Comparison of ENCODE assay signal across 1 cellular context in genomic region chr10:5684318-5684970, GRCh38.
A peak's percentile ranks its signal among the peaks of the same experiment; 100 is the strongest.
TF ChIP-seq lines count a peak whose summit lies in the region.

TASOR2 (plus strand) TSS chr10:5684838; CDS start chr10:5720643, 35,805 bp downstream.

TF ChIP-seq in HepG2, 621 proteins besides CTCF, POLR2A, EP300 and RAD21 (continued from another document and continues in another):
- TF ChIP-seq MTERF4 (CRISPR knock-in tag; IDR thresholded peaks at IDR 0.05) (peak; percentile 90), FOXO4 (CRISPR knock-in tag; conservative IDR thresholded peaks at IDR 0.05) (peak; percentile 97; the same call in 1 of the 2 replicates), ZNF772 (CRISPR knock-in tag; IDR thresholded peaks at IDR 0.05) (peak; percentile 95), ETS1 (CRISPR knock-in tag; IDR thresholded peaks at IDR 0.05) (0 out of 2 replicates have a peak, but pooled peaks have one; percentile 63), ZSCAN9 (CRISPR knock-in tag; IDR thresholded peaks at IDR 0.05; ENCODE audit: borderline replicate concordance) (peak; percentile 97), LRRFIP1 (CRISPR knock-in tag; conservative IDR thresholded peaks at IDR 0.05) (no peak), NCOA1 (CRISPR knock-in tag; IDR thresholded peaks at IDR 0.05) (0 out of 2 replicates have a peak, but pooled peaks have one; percentile 20), SMAD9 (CRISPR knock-in tag; IDR thresholded peaks at IDR 0.05) (no peak; the same call in 1 of the 2 replicates), NCOA5 (CRISPR knock-in tag; IDR thresholded peaks at IDR 0.05) (no peak), CBX2 (IDR thresholded peaks at IDR 0.05; ENCODE audit: low read depth, low read length) (no peak), CBX2 (CRISPR knock-in tag; IDR thresholded peaks at IDR 0.05; ENCODE audit: low read depth) (peak; percentile 87), ZNF441 (CRISPR knock-in tag; IDR thresholded peaks at IDR 0.05; ENCODE audit: borderline replicate concordance) (peak; percentile 92), ZHX1 (CRISPR knock-in tag; IDR thresholded peaks at IDR 0.05; ENCODE audit: low read depth) (peak; percentile 89), ZNF510 (CRISPR knock-in tag; IDR thresholded peaks at IDR 0.05; ENCODE audit: low read depth) (peak; percentile 87), RFXAP (CRISPR knock-in tag; IDR thresholded peaks at IDR 0.05; ENCODE audit: borderline replicate concordance) (peak; percentile 93; the same call in 1 of the 2 replicates), ZNF20 (CRISPR knock-in tag; IDR thresholded peaks at IDR 0.05) (peak; percentile 88; the same call in 1 of the 2 replicates), ZNF225 (CRISPR knock-in tag; IDR thresholded peaks at IDR 0.05) (peak; percentile 91), AKAP8 (CRISPR knock-in tag; IDR thresholded peaks at IDR 0.05) (peak; percentile 73; the same call in 1 of the 2 replicates), GMEB1 (CRISPR knock-in tag; IDR thresholded peaks at IDR 0.05; ENCODE audit: borderline replicate concordance) (peak; percentile 87), ARNT2 (CRISPR knock-in tag; IDR thresholded peaks at IDR 0.05; ENCODE audit: low read depth) (peak; percentile 99), ZNF256 (CRISPR knock-in tag; conservative IDR thresholded peaks at IDR 0.05) (peak; percentile 91), MAFF (IDR thresholded peaks at IDR 0.05; ENCODE audit: low read depth, low read length) (no peak), ATF7-NPFF (CRISPR knock-in tag; IDR thresholded peaks at IDR 0.05; ENCODE audit: low read depth) (peak; percentile 94), BRF2 (CRISPR knock-in tag; IDR thresholded peaks at IDR 0.05) (peak; percentile 93), ZNF317 (CRISPR knock-in tag; IDR thresholded peaks at IDR 0.05) (peak; percentile 90), ATF2 (CRISPR knock-in tag; IDR thresholded peaks at IDR 0.05) (peak; percentile 87), ZNF83 (CRISPR knock-in tag; IDR thresholded peaks at IDR 0.05; ENCODE audit: borderline replicate concordance) (peak; percentile 98), KLF6 (CRISPR knock-in tag; IDR thresholded peaks at IDR 0.05) (peak; percentile 99), CREB3 (CRISPR knock-in tag; IDR thresholded peaks at IDR 0.05) (no peak), SP140L (CRISPR knock-in tag; IDR thresholded peaks at IDR 0.05; ENCODE audit: borderline replicate concordance) (peak; percentile 96; the same call in 1 of the 2 replicates), MXD1 (CRISPR knock-in tag; IDR thresholded peaks at IDR 0.05) (peak; percentile 96), NAIF1 (CRISPR knock-in tag; IDR thresholded peaks at IDR 0.05; ENCODE audit: borderline replicate concordance) (peak; percentile 81; the same call in 1 of the 2 replicates), YEATS2 (CRISPR knock-in tag; IDR thresholded peaks at IDR 0.05; ENCODE audit: borderline replicate concordance) (peak; percentile 95), HOXA5 (CRISPR knock-in tag; IDR thresholded peaks at IDR 0.05) (no peak), CENPT (CRISPR knock-in tag; IDR thresholded peaks at IDR 0.05; ENCODE audit: low read depth) (peak; percentile 81; the same call in 1 of the 2 replicates), ARHGAP35 (CRISPR knock-in tag; IDR thresholded peaks at IDR 0.05; ENCODE audit: borderline replicate concordance) (peak; percentile 89), KLF13 (CRISPR knock-in tag; IDR thresholded peaks at IDR 0.05) (peak; percentile 83; the same call in 1 of the 2 replicates), PHB2 (IDR thresholded peaks at IDR 0.05; ENCODE audit: partially characterized antibody) (no peak), IKZF5 (CRISPR knock-in tag; IDR thresholded peaks at IDR 0.05) (peak; percentile 98), ZNF333 (CRISPR knock-in tag; IDR thresholded peaks at IDR 0.05; ENCODE audit: borderline replicate concordance) (0 out of 2 replicates have a peak, but pooled peaks have one; percentile 62), AGO1 (IDR thresholded peaks at IDR 0.05; ENCODE audit: low read depth, low read length, poor library complexity, severe bottlenecking) (no peak), BATF2 (CRISPR knock-in tag; IDR thresholded peaks at IDR 0.05) (peak; percentile 97), POLR2G (IDR thresholded peaks at IDR 0.05; ENCODE audit: low read depth, low read length) (peak; percentile 73), ZNF704 (CRISPR knock-in tag; IDR thresholded peaks at IDR 0.05; ENCODE audit: borderline replicate concordance) (peak; percentile 87; the same call in 1 of the 2 replicates)
